ENCODE assay signal across 22 cellular contexts in the genomic region with DNA sequence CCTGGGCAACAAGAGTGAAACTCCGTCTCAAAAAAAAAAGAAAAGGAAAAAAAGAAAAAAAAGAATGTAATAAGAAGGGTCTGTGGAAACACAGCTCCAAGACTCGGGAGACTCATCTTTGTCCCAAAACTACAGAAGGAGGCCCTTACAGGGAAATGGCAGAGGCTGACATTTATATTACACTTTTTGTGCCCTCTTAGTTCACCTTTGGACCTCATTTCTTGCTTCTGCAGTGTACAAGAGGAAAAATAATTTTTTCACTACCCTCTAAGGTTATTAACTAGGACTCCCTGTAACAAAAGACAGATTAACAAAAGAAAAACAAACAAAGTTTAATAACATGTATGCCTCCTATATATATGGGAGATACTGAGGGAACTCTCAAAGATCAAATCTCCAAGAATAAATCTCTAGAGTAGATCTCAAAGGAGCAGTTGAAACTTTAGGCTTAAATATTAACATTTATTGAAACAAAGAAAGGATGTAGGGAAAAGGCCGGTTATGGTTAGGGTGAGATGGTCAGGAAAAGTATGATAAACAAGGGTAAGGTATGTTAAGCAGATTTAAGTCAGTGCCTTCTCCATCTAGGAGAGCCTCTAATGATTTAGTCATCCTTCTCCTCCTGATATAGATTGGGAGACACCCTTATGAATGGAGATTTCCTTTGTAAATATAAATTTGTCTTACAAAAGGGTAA.
"Had no signal": no experiment of that assay in that cellular context is flagged by ENCODE, and none has a peak within 500 bp of the region (broad histone marks: within the 10 kb centered on the region; RNA-seq: fewer than 3 reads in every experiment).

No MANE protein-coding gene starts in this region.

- H3K27me3 ChIP-seq: gastrocnemius medialis, tibial artery, upper lobe of right lung, vagina had no signal

- ATAC-seq: esophagus mucosa; gastrocnemius medialis; left cardiac atrium; left ventricle myocardium superior; naive thymus-derived CD4-positive, alpha-beta T cell; psoas muscle; sciatic nerve; stimulated activated effector memory CD8-positive, alpha-beta T cell treated with anti-CD3 and anti-CD28 coated beads, Interleukin-12 subunit alpha, Interleukin-12 subunit beta, amount 100 ng/mL, for 72 hours; stimulated activated naive CD8-positive, alpha-beta T cell treated with anti-CD3 and anti-CD28 coated beads, Interleukin-15, Interleukin-2, amounts not matched to agents 100 U/mL and 50 U/mL, for 24 hours; upper lobe of right lung had no signal

- H3K4me1 Mint-ChIP-seq: immature natural killer cell; naive thymus-derived CD4-positive, alpha-beta T cell; stimulated activated effector memory CD8-positive, alpha-beta T cell treated with anti-CD3 and anti-CD28 coated beads, Interleukin-12 subunit alpha, Interleukin-12 subunit beta, amount 100 ng/mL, for 72 hours had no signal

- H3K9me3 ChIP-seq: gastrocnemius medialis, neutrophil, psoas muscle, tibial artery, upper lobe of right lung, vagina had no signal

- DNase-seq: effector memory CD4-positive, alpha-beta T cell; gastrocnemius medialis; immature natural killer cell; left cardiac atrium; left ventricle myocardium superior; mesendoderm; naive thymus-derived CD4-positive, alpha-beta T cell; psoas muscle; retina; stimulated activated CD4-positive, alpha-beta T cell treated with anti-CD3 and anti-CD28 coated beads, Interleukin-4, amount 100 ng/mL, for 1 hour; stimulated activated CD8-positive, alpha-beta memory T cell treated with anti-CD3 and anti-CD28 coated beads, Interleukin-4, amount 100 ng/mL, for 48 hours; stimulated activated naive CD8-positive, alpha-beta T cell treated with anti-CD3 and anti-CD28 coated beads, Interleukin-15, Interleukin-2, amounts not matched to agents 100 U/mL and 50 U/mL, for 24 hours; tibial artery; upper lobe of right lung had no signal

- H3K9me3 Mint-ChIP-seq: immature natural killer cell; stimulated activated effector memory CD8-positive, alpha-beta T cell treated with anti-CD3 and anti-CD28 coated beads, Interleukin-12 subunit alpha, Interleukin-12 subunit beta, amount 100 ng/mL, for 72 hours had no signal

- H3K36me3 ChIP-seq: gastrocnemius medialis, neutrophil, tibial artery, upper lobe of right lung, vagina had no signal

- H3K36me3 Mint-ChIP-seq: immature natural killer cell; stimulated activated effector memory CD8-positive, alpha-beta T cell treated with anti-CD3 and anti-CD28 coated beads, Interleukin-12 subunit alpha, Interleukin-12 subunit beta, amount 100 ng/mL, for 72 hours had no signal

- H3K4me3 Mint-ChIP-seq: immature natural killer cell; naive thymus-derived CD4-positive, alpha-beta T cell; stimulated activated effector memory CD8-positive, alpha-beta T cell treated with anti-CD3 and anti-CD28 coated beads, Interleukin-12 subunit alpha, Interleukin-12 subunit beta, amount 100 ng/mL, for 72 hours had no signal

- FAIRE-seq: endometrium, keratinocyte had no signal

- H3K27ac ChIP-seq: gastrocnemius medialis, neutrophil, psoas muscle, tibial artery, upper lobe of right lung, vagina had no signal

- H3K4me3 ChIP-seq: gastrocnemius medialis, lung, psoas muscle, tibial artery, upper lobe of right lung, vagina had no signal

- H3K4me1 ChIP-seq: gastrocnemius medialis, psoas muscle, upper lobe of right lung, vagina had no signal

- H3K27ac Mint-ChIP-seq: immature natural killer cell; naive thymus-derived CD4-positive, alpha-beta T cell; stimulated activated effector memory CD8-positive, alpha-beta T cell treated with anti-CD3 and anti-CD28 coated beads, Interleukin-12 subunit alpha, Interleukin-12 subunit beta, amount 100 ng/mL, for 72 hours had no signal
